In the genomic region with DNA sequence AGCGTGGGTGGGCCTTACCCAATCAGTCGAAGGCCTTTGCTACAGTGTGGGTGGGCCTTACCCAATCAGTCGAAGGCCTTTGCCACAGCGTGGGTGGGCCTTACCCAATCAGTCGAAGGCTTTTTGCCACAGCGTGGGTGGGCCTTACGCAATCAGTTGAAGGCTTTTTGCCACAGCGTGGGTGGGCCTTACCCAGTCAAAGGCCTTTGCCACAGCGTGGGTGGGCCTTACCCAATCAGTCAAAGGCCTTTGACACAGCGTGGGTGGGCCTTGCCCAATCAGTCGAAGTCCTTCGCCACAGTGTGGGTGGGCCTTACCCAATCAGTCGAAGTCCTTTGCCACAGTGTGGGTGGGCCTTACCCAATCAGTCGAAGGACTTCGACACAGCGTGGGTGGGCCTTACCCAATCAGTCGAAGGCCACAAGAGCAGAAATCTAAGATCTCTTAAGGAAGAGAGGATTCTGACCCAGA, we compare ENCODE assay signal across 2 cellular contexts.
A peak's percentile ranks its signal among the peaks of the same experiment; 100 is the strongest.
TF ChIP-seq lines count a peak whose summit lies in the region.

No MANE protein-coding gene starts in this region.

TF ChIP-seq in A549, 52 proteins besides CTCF, POLR2A, EP300 and RAD21:
- TF ChIP-seq KDM1A (IDR thresholded peaks at IDR 0.05; ENCODE audit: low read depth) (peak; percentile 93), HDAC2 (IDR thresholded peaks at IDR 0.05) (peak; percentile 87; the same call in 1 of the 2 replicates), EHF (CRISPR knock-in tag; IDR thresholded peaks at IDR 0.05) (no peak), CHD4 (IDR thresholded peaks at IDR 0.05; ENCODE audit: borderline replicate concordance) (peak; percentile 95), CEBPB (IDR thresholded peaks at IDR 0.05) (peak in 1 of 2 experiments; percentile 50; a peak in 2 of 4 replicates)

TF ChIP-seq in H1, 55 proteins besides CTCF, POLR2A, EP300 and RAD21:
- peak in 1 of 2 experiments; percentile 98; a peak in 2 of 4 replicates for TF ChIP-seq HDAC2 (IDR thresholded peaks at IDR 0.05; ENCODE audit: borderline replicate concordance in 1 of 2, low read depth in 2 of 2, low read length in 2 of 2)
- peak; percentile 98 for TF ChIP-seq KDM1A (IDR thresholded peaks at IDR 0.05; ENCODE audit: borderline replicate concordance, low read length)
- no peak for TF ChIP-seq GABPA (IDR thresholded peaks at IDR 0.05; ENCODE audit: borderline replicate concordance, insufficient read depth, low read length)
- no peak for TF ChIP-seq SIX5 (IDR thresholded peaks at IDR 0.05; ENCODE audit: low read depth, low read length)
